Comparison of ENCODE assay signal across 19 cellular contexts in genomic region chr14:76277586-76278130, GRCh38.
"Had no signal": no experiment of that assay in that cellular context is flagged by ENCODE, and none has a peak within 500 bp of the region (broad histone marks: within the 10 kb centered on the region; RNA-seq: fewer than 3 reads in every experiment).

No MANE protein-coding gene starts in this region.

- H3K4me3 Mint-ChIP-seq: naive thymus-derived CD4-positive, alpha-beta T cell had no signal

- H3K4me1 ChIP-seq: colonic mucosa, heart left ventricle, upper lobe of left lung, uterus had no signal

- H3K36me3 Mint-ChIP-seq: naive thymus-derived CD4-positive, alpha-beta T cell had no signal

- H3K9me3 ChIP-seq: colonic mucosa, heart left ventricle, neutrophil, upper lobe of left lung, uterus had no signal

- DNase-seq: colonic mucosa; effector CD8-positive, alpha-beta T cell; heart left ventricle; hypothalamus; mammary epithelial cell; naive thymus-derived CD4-positive, alpha-beta T cell; posterior cingulate gyrus; small intestine; stimulated activated CD4-positive, alpha-beta T cell treated with anti-CD3 and anti-CD28 coated beads, Interleukin-12 subunit alpha, Interleukin-12 subunit beta, amount 100 ng/mL, for 4 hours; stimulated activated CD4-positive, alpha-beta T cell treated with anti-CD3 and anti-CD28 coated beads, Interleukin-2, amount 100 ng/mL, for 48 hours; stimulated activated naive CD4-positive, alpha-beta T cell treated with Interleukin-2 at 50 U/mL for 16 hours; upper lobe of left lung; uterus had no signal

- H3K27me3 ChIP-seq: colonic mucosa, neutrophil, upper lobe of left lung, uterus had no signal

- FAIRE-seq: endometrium, frontal cortex, islet of Langerhans, small intestine had no signal

- ATAC-seq: esophagus mucosa; heart left ventricle; left lobe of liver; naive thymus-derived CD4-positive, alpha-beta T cell had no signal

- H3K36me3 ChIP-seq: colonic mucosa, heart left ventricle, neutrophil, upper lobe of left lung, uterus had no signal

- H3K27ac ChIP-seq: colonic mucosa, heart left ventricle, neutrophil, upper lobe of left lung, uterus had no signal

- H3K4me3 ChIP-seq: colonic mucosa, heart left ventricle, upper lobe of left lung, uterus had no signal

- H3K27ac Mint-ChIP-seq: naive thymus-derived CD4-positive, alpha-beta T cell had no signal

- H3K4me1 Mint-ChIP-seq: naive thymus-derived CD4-positive, alpha-beta T cell had no signal
